In the genomic region with DNA sequence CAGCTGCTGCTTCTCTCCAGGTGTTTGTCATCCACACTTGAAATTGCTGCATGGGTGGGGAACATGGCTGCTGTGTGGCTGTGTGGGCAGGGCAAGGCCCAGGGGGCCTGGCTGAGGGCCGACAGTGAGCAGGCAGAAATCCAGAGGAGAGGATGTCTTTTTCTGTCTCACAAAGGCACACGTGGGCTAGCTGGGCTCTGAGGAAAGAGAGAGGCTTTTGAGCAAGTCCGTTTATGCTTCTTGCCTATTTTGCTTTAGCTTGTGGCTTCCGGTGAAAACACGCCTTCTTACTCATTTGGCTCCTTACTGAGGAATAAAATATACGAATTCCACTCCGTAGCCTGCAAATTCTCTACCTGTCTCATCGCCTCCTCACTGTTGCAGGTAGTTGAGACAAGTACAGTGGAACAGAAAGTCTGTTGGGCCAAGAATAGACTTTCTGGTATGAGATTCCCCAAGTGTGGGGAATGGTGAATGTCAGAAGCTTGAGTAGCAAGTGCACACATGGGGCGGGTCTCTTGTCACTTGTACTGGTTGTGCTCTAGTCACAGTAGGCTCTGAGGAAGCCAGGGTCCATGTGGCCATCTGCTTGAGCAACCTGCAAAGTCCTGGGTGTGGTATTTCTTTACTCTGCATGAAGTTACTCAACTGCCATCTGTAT, we compare ENCODE assay signal across 8 cellular contexts. TPM values are rescaled to one million over a fixed set of nuclear protein-coding genes. Genes with fewer than 3 reads are reported as not detected.
DNase-seq lines count a peak whose midpoint lies in the region; ATAC-seq and TF ChIP-seq lines count a peak whose summit lies in the region.

No MANE protein-coding gene starts in this region.

- H3K4me3 ChIP-seq in mesenchymal stem cell (ENCODE audit: insufficient read depth in 1 of 2, low read depth in 1 of 2, low read length in 2 of 2) (no peak overlapping the region), Karpas-422 (ENCODE audit: low read length) (no peak overlapping the region)

- peaks cover 12% of the 10 kb centered on the region; the same call in 1 of the 2 replicates for H3K79me2 ChIP-seq in Karpas-422 (ENCODE audit: low read length)

- H3K18ac ChIP-seq in mesenchymal stem cell (ENCODE audit: low read depth in 1 of 2, low read length in 2 of 2) = no peak overlapping the region

- H2BK15ac ChIP-seq in mesenchymal stem cell (ENCODE audit: low read depth, poor library complexity, severe bottlenecking) = no peak overlapping the region

- H3K27me3 Mint-ChIP-seq in CD4-positive, alpha-beta T cell = no peaks in the 10 kb centered on the region
- no peaks in the 10 kb centered on the region for H3K27me3 Mint-ChIP-seq in osteocyte (ENCODE audit: unreplicated experiment)

- H3K4me3 Mint-ChIP-seq in CD4-positive, alpha-beta T cell = peak overlapping the region; percentile 50
- H3K4me3 Mint-ChIP-seq in osteocyte (ENCODE audit: unreplicated experiment) = no peak overlapping the region

- H3K4ac ChIP-seq in mesenchymal stem cell (ENCODE audit: low read depth in 1 of 2, low read length in 2 of 2) = no peak overlapping the region

- H3K14ac ChIP-seq in mesenchymal stem cell (ENCODE audit: low read length in 2 of 2) = no peak overlapping the region

- peak overlapping the region; percentile 70 for H3K27ac Mint-ChIP-seq in CD4-positive, alpha-beta T cell
- no peak overlapping the region for H3K27ac Mint-ChIP-seq in osteocyte (ENCODE audit: unreplicated experiment)

- H4K8ac ChIP-seq in mesenchymal stem cell (ENCODE audit: low read length) = peak overlapping the region; percentile 7

- ATAC-seq in CD4-positive, alpha-beta T cell (ENCODE audit: poor library complexity) = peak; percentile 52
- ATAC-seq in HG03097 (IDR thresholded peaks at IDR 0.05; ENCODE audit: low FRiP score, unreplicated experiment) = no peak

- H3K9me2 ChIP-seq in Karpas-422 (replicated peaks; ENCODE audit: insufficient read depth, low read length) = no peaks in the 10 kb centered on the region

- peaks cover 20% of the 10 kb centered on the region for H3K4me1 ChIP-seq in mesenchymal stem cell (ENCODE audit: control insufficient read depth, insufficient read depth, low read depth, low read length)
- H3K4me1 ChIP-seq in Karpas-422 (ENCODE audit: low read length) = no peaks in the 10 kb centered on the region

- H3K36me3 ChIP-seq in mesenchymal stem cell (ENCODE audit: control insufficient read depth in 1 of 2, insufficient read depth in 2 of 2, low read depth in 1 of 2, low read length in 2 of 2) = peaks cover 0 to 6% of the 10 kb centered on the region in 2 experiments
- H3K36me3 ChIP-seq in Karpas-422 (ENCODE audit: insufficient read depth, low read length) = no peaks in the 10 kb centered on the region

- H3K4me2 ChIP-seq in mesenchymal stem cell (ENCODE audit: low read length, poor library complexity, severe bottlenecking) (no peak overlapping the region), Karpas-422 (ENCODE audit: low read depth, low read length, poor library complexity, severe bottlenecking) (no peak overlapping the region)

- 92% methylated on average over 8 of the region's 9 CpGs for WGBS in mesenchymal stem cell

- H3K4me1 Mint-ChIP-seq in CD4-positive, alpha-beta T cell (ENCODE audit: low read depth) = peaks cover 41% of the 10 kb centered on the region
- H3K4me1 Mint-ChIP-seq in osteocyte (ENCODE audit: unreplicated experiment) = peaks cover 27% of the 10 kb centered on the region

- no peaks in the 10 kb centered on the region for H3K9me3 Mint-ChIP-seq in CD4-positive, alpha-beta T cell
- no peaks in the 10 kb centered on the region for H3K9me3 Mint-ChIP-seq in osteocyte (ENCODE audit: unreplicated experiment)

- TF ChIP-seq CTCF in CD4-positive, alpha-beta T cell (IDR thresholded peaks at IDR 0.05) = no peak
- TF ChIP-seq CTCF in osteocyte (IDR thresholded peaks at IDR 0.05) = no peak

- H3K23ac ChIP-seq in mesenchymal stem cell (ENCODE audit: low read length in 2 of 2) = no peak overlapping the region

- intact Hi-C loops in CD4-positive, alpha-beta T cell (cut with DNase I, micrococcal nuclease) = loop anchor here (2.0 to 5.0 kb wide), 5 partner anchors 39 to 269 kb away; partner anchors contain the start of gene SERPINB1 (in 1 of the 2)

- H3K79me1 ChIP-seq in mesenchymal stem cell (replicated peaks; ENCODE audit: low read length, poor library complexity, severe bottlenecking) = peaks cover 34% of the 10 kb centered on the region

- no peak overlapping the region for H2BK5ac ChIP-seq in mesenchymal stem cell (ENCODE audit: low read depth, low read length, poor library complexity, severe bottlenecking)

- H3K9me3 ChIP-seq in CD4-positive, alpha-beta T cell (ENCODE audit: control insufficient read depth, low read length) = no peaks in the 10 kb centered on the region
- no peaks in the 10 kb centered on the region for H3K9me3 ChIP-seq in mesenchymal stem cell (ENCODE audit: control insufficient read depth, low read length)
- H3K9me3 ChIP-seq in Karpas-422 (ENCODE audit: low read length) = no peaks in the 10 kb centered on the region

- H2AFZ ChIP-seq in mesenchymal stem cell (ENCODE audit: low read depth, low read length) (no peak overlapping the region), Karpas-422 (ENCODE audit: low read length) (no peak overlapping the region)

- H3K27me3 ChIP-seq in CD4-positive, alpha-beta T cell (ENCODE audit: control insufficient read depth, insufficient read depth, low read length) = no peaks in the 10 kb centered on the region
- H3K27me3 ChIP-seq in mesenchymal stem cell (ENCODE audit: control insufficient read depth in 1 of 2, insufficient read depth in 1 of 2, low read length in 2 of 2) (no peaks in the 10 kb centered on the region), Karpas-422 (ENCODE audit: low read length) (no peaks in the 10 kb centered on the region)

- no peak overlapping the region for H2BK12ac ChIP-seq in mesenchymal stem cell (ENCODE audit: low read length in 2 of 2)

- no peak overlapping the region for H2BK120ac ChIP-seq in mesenchymal stem cell (ENCODE audit: low read depth, low read length)

- H3K9ac ChIP-seq in mesenchymal stem cell (ENCODE audit: low read length) (no peak overlapping the region), Karpas-422 (ENCODE audit: low read length) (no peak overlapping the region)

- 0 out of 2 replicates have a peak, but pooled peaks cover 3% of the 10 kb centered on the region for H4K20me1 ChIP-seq in Karpas-422 (ENCODE audit: insufficient read depth, low read depth, low read length)

- peak overlapping the region; percentile 34 for H4K91ac ChIP-seq in mesenchymal stem cell (ENCODE audit: low read length)

- no peak overlapping the region for H2AK5ac ChIP-seq in mesenchymal stem cell (ENCODE audit: low read length, severe bottlenecking)

- no peak overlapping the region for H3K27ac ChIP-seq in CD4-positive, alpha-beta T cell (ENCODE audit: low read depth, low read length)
- H3K27ac ChIP-seq in angular gyrus (ENCODE audit: low read depth, low read length) = peak overlapping the region; percentile 44
- H3K27ac ChIP-seq in mesenchymal stem cell (ENCODE audit: low read length, poor library complexity, severe bottlenecking) = no peak overlapping the region
- H3K27ac ChIP-seq in Karpas-422 (ENCODE audit: low read length) = no peak overlapping the region

- no peaks in the 10 kb centered on the region for H3K36me3 Mint-ChIP-seq in CD4-positive, alpha-beta T cell (ENCODE audit: low read depth)
- H3K36me3 Mint-ChIP-seq in osteocyte (ENCODE audit: unreplicated experiment) = peaks cover 3% of the 10 kb centered on the region

- CTCF ChIA-PET in CD4-positive, alpha-beta T cell (lab: Charles Lee) = no interaction called here

- POLR2A ChIA-PET in CD4-positive, alpha-beta T cell (lab: Charles Lee) = interaction anchor here (0.9 to 1.6 kb wide), 5 partner anchors 10 to 53 kb away, joined by 3 to 11 read pairs (median 5); partner anchors contain the start of genes SERPINB1 and WRNIP1

- peak in 3 of 10 experiments; percentile 3 to 14 (median 7) for DNase-seq in CD4-positive, alpha-beta T cell
- DNase-seq in MV-4-11 (lab: John Stamatoyannopoulos, UW) (peak; percentile 91), mesenchymal stem cell (no peak), osteocyte (ENCODE audit: extremely low spot score, unreplicated experiment) (no peak), Karpas-422 (no peak), DMS114 treated with DMSO at 0.1 percent for 48 hours (lab: John Stamatoyannopoulos, UW; ENCODE audit: unreplicated experiment) (no peak)

RNA-seq across cellular contexts. Expression of gene WRNIP1, which starts 28.4 kb away (rescaled TPM):
- 10 to 100 TPM; 22.4 to 25.2 TPM for total RNA-seq in CD4-positive, alpha-beta T cell
- 19.5 TPM for polyA plus RNA-seq in mesenchymal stem cell (2013, experiment 1 of 2)
- 21.4 TPM for polyA plus RNA-seq in mesenchymal stem cell (2013, experiment 2 of 2)
- total RNA-seq in osteocyte = 35.9 and 40.6 TPM in 2 replicates
- 47.9 and 80.2 TPM in 2 replicates for total RNA-seq in Karpas-422 (2014; rRNA removed; shearing (Covaris generic); ENCODE audit: low replicate concordance)

RNA-seq across cellular contexts. Expression of gene MYLK4, which starts 42.9 kb away (rescaled TPM):
- 1 to 10 TPM; 1.6 to 2.0 TPM for total RNA-seq in CD4-positive, alpha-beta T cell
- polyA plus RNA-seq in mesenchymal stem cell (2013, experiment 1 of 2) = 0.23 TPM
- polyA plus RNA-seq in mesenchymal stem cell (2013, experiment 2 of 2) = 0.25 TPM
- 0.78 and 1.0 TPM in 2 replicates for total RNA-seq in osteocyte
- total RNA-seq in Karpas-422 (2014; rRNA removed; shearing (Covaris generic); ENCODE audit: low replicate concordance) = 0.07 and 0.78 TPM in 2 replicates

RNA-seq across cellular contexts. Expression of gene SERPINB1, which starts 48.0 kb away (rescaled TPM):
- 10 to 100 TPM; 58.3 to 58.4 TPM for total RNA-seq in CD4-positive, alpha-beta T cell
- 22.3 TPM for polyA plus RNA-seq in mesenchymal stem cell (2013, experiment 1 of 2)
- 23.4 TPM for polyA plus RNA-seq in mesenchymal stem cell (2013, experiment 2 of 2)
- 13.7 and 14.8 TPM in 2 replicates for total RNA-seq in osteocyte
- total RNA-seq in Karpas-422 (2014; rRNA removed; shearing (Covaris generic); ENCODE audit: low replicate concordance) = 0.22 TPM in 1 of 2 replicates, not detected in the other

Comparison
In these comparisons a context has a peak if more than half of its experiments do, and no peak if none do; other contexts are left out.
1. RNA of gene SERPINB1, which starts 48.0 kb away (total RNA-seq): 58.3 to 58.4 TPM in CD4-positive, alpha-beta T cell and 13.7 to 14.8 TPM in osteocyte; 0.22 TPM in Karpas-422; every median in the first group is over 10 times any median in the second.